ENCODE assay signal across 23 cellular contexts in genomic region chr2:132678498-132678897, GRCh38. TPM values are rescaled to one million over a fixed set of nuclear protein-coding genes. Genes with fewer than 3 reads are reported as not detected.
DNase-seq lines count a peak whose midpoint lies in the region; ATAC-seq, FAIRE-seq and TF ChIP-seq lines count a peak whose summit lies in the region.
"Had no signal": no experiment of that assay in that cellular context is flagged by ENCODE, and none has a peak within 500 bp of the region (broad histone marks: within the 10 kb centered on the region; RNA-seq: fewer than 3 reads in every experiment).

No MANE protein-coding gene starts in this region.

- BruUV-seq in IMR-90 (replicated peaks; lab: Mats Ljungman, UMichigan), result no TSS peak

- CTCF ChIA-PET in IMR-90 (lab: Yijun Ruan, JAX), result interaction anchor here (1.2 kb wide), 1 partner anchor 18 kb away, joined by 3 read pairs; no protein-coding TSS in a partner anchor

- 100% methylated on average over 1 of the region's 2 CpGs; no CpG with 5 or more reads in 1 of the 2 experiments for WGBS in IMR-90 (ENCODE audit: extremely low coverage in 2 of 2, insufficient read length in 1 of 2), 2 experiments

- H3K4me3 ChIP-seq in IMR-90 (ENCODE audit: insufficient read depth, low read depth, low read length) (no peak overlapping the region), astrocyte (ENCODE audit: insufficient read depth, low read depth, low read length) (no peak overlapping the region), gastrocnemius medialis (no peak overlapping the region)

- H3K18ac ChIP-seq in IMR-90 (ENCODE audit: low read depth, low read length), result no peak overlapping the region

- H2BK120ac ChIP-seq in IMR-90 (ENCODE audit: low read depth, low read length), result peak overlapping the region; percentile 51; the same call in 1 of the 2 replicates

- H2BK15ac ChIP-seq in IMR-90 (ENCODE audit: low read depth, low read length), result peak overlapping the region; percentile 5; the same call in 1 of the 3 replicates

- peak overlapping the region; percentile 66 for H2BK5ac ChIP-seq in IMR-90 (ENCODE audit: low read depth, low read length, poor library complexity, severe bottlenecking)

- peaks cover 15% of the 10 kb centered on the region for H3K4me1 Mint-ChIP-seq in astrocyte (ENCODE audit: low read depth, unreplicated experiment)
- H3K4me1 Mint-ChIP-seq: CD4-positive, CD25-positive, alpha-beta regulatory T cell had no signal

- H3K9me1 ChIP-seq in IMR-90 (ENCODE audit: insufficient read depth, low read length), result peaks cover 4% of the 10 kb centered on the region; the same call in 1 of the 2 replicates

- H3K27ac Mint-ChIP-seq in astrocyte (ENCODE audit: unreplicated experiment), result no peak overlapping the region
- H3K27ac Mint-ChIP-seq: CD4-positive, CD25-positive, alpha-beta regulatory T cell had no signal

- no peaks in the 10 kb centered on the region for H3K27me3 Mint-ChIP-seq in astrocyte (ENCODE audit: low read depth, unreplicated experiment)
- H3K27me3 Mint-ChIP-seq: CD4-positive, CD25-positive, alpha-beta regulatory T cell had no signal

- H3K27ac ChIP-seq in IMR-90 (ENCODE audit: insufficient read depth, low read length) (no peak overlapping the region), astrocyte (ENCODE audit: low read depth, low read length) (peak overlapping the region; percentile 61), gastrocnemius medialis (no peak overlapping the region)

- no peaks in the 10 kb centered on the region for H3K36me3 ChIP-seq in IMR-90 (ENCODE audit: control insufficient read depth, insufficient read depth, low read length)
- H3K36me3 ChIP-seq in astrocyte (ENCODE audit: insufficient read depth, low read length), result no peaks in the 10 kb centered on the region
- no peaks in the 10 kb centered on the region for H3K36me3 ChIP-seq in gastrocnemius medialis
- H3K36me3 ChIP-seq: BE2C had no signal

- H3K4me3 Mint-ChIP-seq in astrocyte (ENCODE audit: unreplicated experiment), result no peak overlapping the region
- H3K4me3 Mint-ChIP-seq: CD4-positive, CD25-positive, alpha-beta regulatory T cell had no signal

- POLR2A ChIA-PET in IMR-90 (lab: Charles Lee; ENCODE audit: unreplicated experiment), result no interaction called here

- no peak overlapping the region for H3K9ac ChIP-seq in IMR-90 (ENCODE audit: low read depth, low read length)
- peak overlapping the region; percentile 2 for H3K9ac ChIP-seq in astrocyte (ENCODE audit: low read length)

- no peak for TF ChIP-seq CTCF in IMR-90 (conservative IDR thresholded peaks at IDR 0.05; ENCODE audit: low read depth, low read length)
- no peak for TF ChIP-seq CTCF in astrocyte (IDR thresholded peaks at IDR 0.05; ENCODE audit: insufficient read depth, low read depth, low read length)
- TF ChIP-seq CTCF in gastrocnemius medialis (IDR thresholded peaks at IDR 0.05 in 4 of 5, conservative IDR thresholded peaks at IDR 0.05 in 1 of 5), result no peak

- H4K8ac ChIP-seq in IMR-90 (ENCODE audit: low read depth in 2 of 2, low read length in 2 of 2), result no peak overlapping the region

- H3K4me1 ChIP-seq in IMR-90 (ENCODE audit: control insufficient read depth, insufficient read depth, low read length), result peaks cover 5% of the 10 kb centered on the region; the same call in 1 of the 2 replicates
- H3K4me1 ChIP-seq in astrocyte (ENCODE audit: insufficient read depth, low read length), result peaks cover 21% of the 10 kb centered on the region
- H3K4me1 ChIP-seq in gastrocnemius medialis, result no peaks in the 10 kb centered on the region
- H3K4me1 ChIP-seq: BE2C had no signal

- no peaks in the 10 kb centered on the region for H3K79me2 ChIP-seq in astrocyte (ENCODE audit: insufficient read depth, low read length)

- H3K4ac ChIP-seq in IMR-90 (ENCODE audit: low read depth, low read length), result no peak overlapping the region

- no peak overlapping the region; the same call in 1 of the 2 replicates for H4K91ac ChIP-seq in IMR-90 (ENCODE audit: insufficient read depth, low read depth, low read length)

- no peak overlapping the region for H2AFZ ChIP-seq in IMR-90 (replicated peaks; ENCODE audit: low read length, poor library complexity)
- H2AFZ ChIP-seq in astrocyte (ENCODE audit: low read depth, low read length), result no peak overlapping the region

- no peak overlapping the region; the same call in 1 of the 2 replicates for H3K4me2 ChIP-seq in IMR-90 (ENCODE audit: low read depth, low read length)
- H3K4me2 ChIP-seq in astrocyte (ENCODE audit: low read length), result peak overlapping the region; percentile 61

- no peak overlapping the region for H2AK5ac ChIP-seq in IMR-90 (ENCODE audit: low read depth, low read length)

- peaks cover 0 to 15% of the 10 kb centered on the region in 2 experiments; a peak in 2 of 4 replicates for H3K79me1 ChIP-seq in IMR-90 (ENCODE audit: low read depth in 1 of 2, low read length in 2 of 2)

- TF ChIP-seq RAD21 in IMR-90 (IDR thresholded peaks at IDR 0.05; ENCODE audit: low read length), result no peak

- no peaks in the 10 kb centered on the region for H4K20me1 ChIP-seq in IMR-90 (ENCODE audit: insufficient read depth, low read length)
- H4K20me1 ChIP-seq in astrocyte (ENCODE audit: insufficient read depth, low read length), result no peaks in the 10 kb centered on the region

- no peak overlapping the region for H2AK9ac ChIP-seq in IMR-90 (replicated peaks; ENCODE audit: low read depth, low read length, poor library complexity)

- FAIRE-seq in astrocyte (lab: Jason Lieb, UNC), result peak; percentile 62
- FAIRE-seq: A204.1, H1, HepG2 had no signal

- no peaks in the 10 kb centered on the region for H3K27me3 ChIP-seq in IMR-90 (ENCODE audit: control insufficient read depth, insufficient read depth, low read length)
- H3K27me3 ChIP-seq in astrocyte (ENCODE audit: insufficient read depth, low read length), result no peaks in the 10 kb centered on the region
- H3K27me3 ChIP-seq in gastrocnemius medialis, result peaks cover 0 to 5% (median 0%) of the 10 kb centered on the region in 3 donors
- H3K27me3 ChIP-seq: BE2C had no signal

- dilution Hi-C loops in IMR-90 (cut with HindIII; ENCODE audit: low sequenced_read_pairs, unreplicated experiment), result no loop called here

- peak; percentile 41 for DNase-seq in Caki2 (ENCODE audit: low read depth)
- peak; percentile 56 for DNase-seq in IMR-90
- DNase-seq in astrocyte (ENCODE audit: low read depth), result peak; percentile 78
- peak; percentile 35 for DNase-seq in kidney tubule cell (ENCODE audit: low spot score)
- no peak for DNase-seq in NCI-H128 (lab: John Stamatoyannopoulos, UW; ENCODE audit: unreplicated experiment)
- no peak for DNase-seq in gastrocnemius medialis
- DNase-seq: BE2C; Calu3; CD4-positive, CD25-positive, alpha-beta regulatory T cell; KG1; NCI-H1105 treated with DMSO at 0.1 percent for 48 hours; NCI-H1694 treated with DMSO at 0.1 percent for 48 hours; NCI-H2107; NCI-H524; NCI-H82; RPMI8226; SIG-M5 had no signal

- H3K9me3 ChIP-seq in IMR-90 (ENCODE audit: control insufficient read depth, insufficient read depth, low read length), result no peaks in the 10 kb centered on the region
- no peaks in the 10 kb centered on the region for H3K9me3 ChIP-seq in astrocyte (ENCODE audit: insufficient read depth, low read depth, low read length)
- H3K9me3 ChIP-seq in gastrocnemius medialis, result no peaks in the 10 kb centered on the region
- H3K9me3 ChIP-seq: BE2C had no signal

- peak overlapping the region; percentile 4; the same call in 1 of the 2 replicates for H2BK20ac ChIP-seq in IMR-90 (ENCODE audit: low read depth, low read length)

- ATAC-seq in IMR-90 (ENCODE audit: low read depth), result peak; percentile 46
- ATAC-seq in GM21390 (IDR thresholded peaks at IDR 0.05; ENCODE audit: unreplicated experiment), result no peak
- ATAC-seq in HG03342 (IDR thresholded peaks at IDR 0.05; ENCODE audit: unreplicated experiment), result no peak
- no peak for ATAC-seq in gastrocnemius medialis
- ATAC-seq: HepG2 had no signal

- intact Hi-C loops in IMR-90 (cut with micrococcal nuclease) (loop anchor here (10.0 kb wide), 1 partner anchor 1166 kb away; no protein-coding TSS in a partner anchor), gastrocnemius medialis (cut with DNase I; ENCODE audit: low total_unique reads) (no loop called here)

- no peaks in the 10 kb centered on the region for H3K36me3 Mint-ChIP-seq in astrocyte (ENCODE audit: low read depth, unreplicated experiment)
- H3K36me3 Mint-ChIP-seq: CD4-positive, CD25-positive, alpha-beta regulatory T cell had no signal

- in situ Hi-C loops in Caki2 (cut with HindIII; ENCODE audit: low pct_unique_long_range_greater_than_20kb, low sequenced_read_pairs) (no loop called here), IMR-90 (cut with MboI; ENCODE audit: low sequenced_read_pairs) (no loop called here), gastrocnemius medialis (cut with MboI; ENCODE audit: low sequenced_read_pairs in 4 of 4) (no loop called here)

- no peak overlapping the region for H3K56ac ChIP-seq in IMR-90 (ENCODE audit: extremely low read depth, insufficient read depth, low read length)

- H4K5ac ChIP-seq in IMR-90 (ENCODE audit: low read depth, low read length), result no peak overlapping the region

- no peak overlapping the region for H3K14ac ChIP-seq in IMR-90 (replicated peaks; ENCODE audit: low read depth, low read length)

- no peaks in the 10 kb centered on the region for H3K9me3 Mint-ChIP-seq in astrocyte (ENCODE audit: unreplicated experiment)

- no peak overlapping the region for H3K23ac ChIP-seq in IMR-90 (ENCODE audit: low read depth, low read length)

- TF ChIP-seq POLR2A in IMR-90 (IDR thresholded peaks at IDR 0.05; ENCODE audit: low read depth, low read length), result no peak
- no peak for TF ChIP-seq POLR2A in gastrocnemius medialis (IDR thresholded peaks at IDR 0.05)

TF ChIP-seq in IMR-90, 13 proteins besides CTCF, POLR2A, EP300 and RAD21:
- no peak for TF ChIP-seq CHD1 (IDR thresholded peaks at IDR 0.05; ENCODE audit: low read depth, low read length)
- TF ChIP-seq, protein P1, sequence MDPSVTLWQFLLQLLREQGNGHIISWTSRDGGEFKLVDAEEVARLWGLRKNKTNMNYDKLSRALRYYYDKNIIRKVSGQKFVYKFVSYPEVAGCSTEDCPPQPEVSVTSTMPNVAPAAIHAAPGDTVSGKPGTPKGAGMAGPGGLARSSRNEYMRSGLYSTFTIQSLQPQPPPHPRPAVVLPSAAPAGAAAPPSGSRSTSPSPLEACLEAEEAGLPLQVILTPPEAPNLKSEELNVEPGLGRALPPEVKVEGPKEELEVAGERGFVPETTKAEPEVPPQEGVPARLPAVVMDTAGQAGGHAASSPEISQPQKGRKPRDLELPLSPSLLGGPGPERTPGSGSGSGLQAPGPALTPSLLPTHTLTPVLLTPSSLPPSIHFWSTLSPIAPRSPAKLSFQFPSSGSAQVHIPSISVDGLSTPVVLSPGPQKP (IDR thresholded peaks at IDR 0.05; ENCODE audit: borderline replicate concordance, low read depth, low read length), result no peak
- TF ChIP-seq CEBPB (IDR thresholded peaks at IDR 0.05; ENCODE audit: low read depth, low read length), result peak; percentile 57; the same call in 1 of the 2 replicates

RNA-seq across cellular contexts. Expression of gene LYPD1, which starts 8.5 kb away (rescaled TPM):
- total RNA-seq in Caki2 (2014; rRNA removed; shearing (Covaris generic); ENCODE audit: low replicate concordance), result 280 and 308 TPM in 2 replicates
- total RNA-seq in IMR-90 (2012; rRNA removed), result 79.7 and 87.6 TPM in 2 replicates
- 66.1 and 66.2 TPM in 2 replicates for polyA plus RNA-seq in IMR-90 (2012; rRNA removed)
- 63.3 and 78.3 TPM in 2 replicates for polyA plus RNA-seq in IMR-90 (2012; cell fraction: cytosol; rRNA removed)
- polyA plus RNA-seq in IMR-90 (2012; cell fraction: nucleus; rRNA removed; ENCODE audit: low replicate concordance), result 22.6 and 25.5 TPM in 2 replicates
- 51.1 and 61.6 TPM in 2 replicates for total RNA-seq in astrocyte
- total RNA-seq in gastrocnemius medialis, result under 1 TPM in 2 of 4 donors, not detected in 2; 0.24 to 0.34 TPM
- total RNA-seq: CD4-positive, CD25-positive, alpha-beta regulatory T cell; G401; HepG2 had no signal
- polyA plus RNA-seq: CD4-positive, CD25-positive, alpha-beta regulatory T cell; HepG2 had no signal

Comparison
In these comparisons a context has a peak if more than half of its experiments do, and no peak if none do; other contexts are left out.
1. DNase-seq: peak in Caki2 (single experiment), IMR-90 (single experiment), astrocyte (single experiment) and kidney tubule cell (single experiment); none in NCI-H128 (single experiment) and gastrocnemius medialis (0 of 2).
2. RNA of gene LYPD1, which starts 8.5 kb away (total RNA-seq): 280 to 308 TPM in Caki2, 79.7 to 87.6 TPM in IMR-90 and 51.1 to 61.6 TPM in astrocyte; 0.24 to 0.34 TPM in gastrocnemius medialis; every median in the first group is over 10 times any median in the second.